23 cellular contexts compared by ENCODE assay signal in genomic region chr4:81988178-81988577, GRCh38.
DNase-seq lines count a peak whose midpoint lies in the region; ATAC-seq, FAIRE-seq and TF ChIP-seq lines count a peak whose summit lies in the region.
"Had no signal": no experiment of that assay in that cellular context is flagged by ENCODE, and none has a peak within 500 bp of the region (broad histone marks: within the 10 kb centered on the region; RNA-seq: fewer than 3 reads in every experiment).

No MANE protein-coding gene starts in this region.

- intact Hi-C loops in Caco-2 (cut with micrococcal nuclease; ENCODE audit: unreplicated experiment) = loop anchor here (2.0 to 5.0 kb wide), 2 partner anchors 36 to 55 kb away; no protein-coding TSS in a partner anchor

- WGBS in upper lobe of left lung, 2 donors = 94% methylated on average over 4 of the region's 4 CpGs

- H3K36me3 ChIP-seq in Caco-2 (ENCODE audit: control insufficient read depth, insufficient read depth, low read length) (no peaks in the 10 kb centered on the region), bronchial epithelial cell (ENCODE audit: control insufficient read depth, insufficient read depth, low read length) (no peaks in the 10 kb centered on the region), upper lobe of left lung (no peaks in the 10 kb centered on the region)
- H3K36me3 ChIP-seq: BLaER1 treated with 17β-estradiol and CSF1 and Interleukin-3, amounts not matched to agents 10 nM and 100 nM had no signal

- H3K27ac Mint-ChIP-seq in Caco-2 (ENCODE audit: unreplicated experiment) = peak overlapping the region; percentile 17
- H3K27ac Mint-ChIP-seq: B cell; CD4-positive, alpha-beta T cell; CD8-positive, alpha-beta T cell had no signal

- H3K27me3 ChIP-seq in Caco-2 (replicated peaks; ENCODE audit: control insufficient read depth, insufficient read depth, low read length) (no peaks in the 10 kb centered on the region), bronchial epithelial cell (ENCODE audit: control insufficient read depth, insufficient read depth, low read length) (no peaks in the 10 kb centered on the region), upper lobe of left lung (no peaks in the 10 kb centered on the region)
- H3K27me3 ChIP-seq: BLaER1 treated with 17β-estradiol and CSF1 and Interleukin-3, amounts not matched to agents 10 nM and 100 nM had no signal

- no peak for TF ChIP-seq POLR2A in upper lobe of left lung (IDR thresholded peaks at IDR 0.05)

- no peak for TF ChIP-seq EP300 in upper lobe of left lung (IDR thresholded peaks at IDR 0.05)

- CTCF ChIA-PET in Caco-2 (lab: Charles Lee) = no interaction called here

- TF ChIP-seq CTCF in Caco-2 (IDR thresholded peaks at IDR 0.05; ENCODE audit: insufficient read depth in 1 of 2, low read depth in 1 of 2, low read length in 1 of 2, severe bottlenecking in 1 of 2, unreplicated experiment in 1 of 2) (no peak), bronchial epithelial cell (IDR thresholded peaks at IDR 0.05; ENCODE audit: insufficient read depth, low read length, severe bottlenecking) (no peak), upper lobe of left lung (IDR thresholded peaks at IDR 0.05) (no peak)

- H3K4me3 Mint-ChIP-seq in Caco-2 (ENCODE audit: unreplicated experiment) = no peak overlapping the region
- H3K4me3 Mint-ChIP-seq: B cell; CD4-positive, alpha-beta T cell; CD8-positive, alpha-beta T cell had no signal

- no TSS peak for BruUV-seq in Caco-2 (replicated peaks; lab: Mats Ljungman, UMichigan)

- H3K9me3 ChIP-seq in Caco-2 = no peaks in the 10 kb centered on the region
- no peaks in the 10 kb centered on the region for H3K9me3 ChIP-seq in upper lobe of left lung
- H3K9me3 ChIP-seq: A549; BLaER1 treated with 17β-estradiol and CSF1 and Interleukin-3, amounts not matched to agents 10 nM and 100 nM had no signal

- no peaks in the 10 kb centered on the region for H3K36me3 Mint-ChIP-seq in Caco-2 (ENCODE audit: insufficient read depth, unreplicated experiment)
- H3K36me3 Mint-ChIP-seq: CD8-positive, alpha-beta T cell had no signal

- peaks cover 21% of the 10 kb centered on the region for H3K4me1 Mint-ChIP-seq in Caco-2 (ENCODE audit: low read depth, unreplicated experiment)

- POLR2A ChIA-PET in Caco-2 (lab: Charles Lee) = interaction anchor here (1.8 kb wide), 1 partner anchor 36 kb away, joined by 5 read pairs; no protein-coding TSS in a partner anchor

- no peak overlapping the region for H3K27ac ChIP-seq in upper lobe of left lung
- H3K27ac ChIP-seq: 22Rv1; A549; BLaER1 treated with 17β-estradiol and CSF1 and Interleukin-3, amounts not matched to agents 10 nM and 100 nM; C4-2B had no signal

- peak; percentile 55 for FAIRE-seq in bronchial epithelial cell (lab: Jason Lieb, UNC)
- FAIRE-seq: A549, GM12878, GM12892, GM18507 had no signal

- ATAC-seq in upper lobe of left lung (ENCODE audit: low FRiP score in 2 of 2) = no peak
- ATAC-seq: A549; CD8-positive, alpha-beta T cell; GM12878 had no signal

- DNase-seq in Caco-2 = no peak
- DNase-seq in OCI-M1 (lab: John Stamatoyannopoulos, UW) = peak; percentile 3
- DNase-seq in bronchial epithelial cell (ENCODE audit: low read depth) = no peak
- DNase-seq in NCI-H1694 (lab: John Stamatoyannopoulos, UW) = no peak
- no peak for DNase-seq in upper lobe of left lung
- DNase-seq: AML-193; CD4-positive, alpha-beta T cell; CD8-positive, alpha-beta T cell; DMS 273 treated with DMSO at 0.1 percent for 48 hours; DMS153; DMS53; DMS79; DND-41; EL; GDM1 had no signal

- no peaks in the 10 kb centered on the region for H3K9me3 Mint-ChIP-seq in Caco-2 (ENCODE audit: unreplicated experiment)
- H3K9me3 Mint-ChIP-seq: CD4-positive, alpha-beta T cell; CD8-positive, alpha-beta T cell had no signal

- peaks cover 35% of the 10 kb centered on the region for H3K4me1 ChIP-seq in Caco-2
- H3K4me1 ChIP-seq in upper lobe of left lung = no peaks in the 10 kb centered on the region
- H3K4me1 ChIP-seq: A549 had no signal

- no peak overlapping the region for H3K4me3 ChIP-seq in Caco-2 (ENCODE audit: low read depth, low read length)
- no peak overlapping the region for H3K4me3 ChIP-seq in bronchial epithelial cell (ENCODE audit: low read depth, low read length)
- no peak overlapping the region for H3K4me3 ChIP-seq in upper lobe of left lung
- H3K4me3 ChIP-seq: A549; BLaER1 treated with 17β-estradiol and CSF1 and Interleukin-3, amounts not matched to agents 10 nM and 100 nM; GM12878 had no signal

- H3K27me3 Mint-ChIP-seq in Caco-2 (ENCODE audit: insufficient read depth, unreplicated experiment) = no peaks in the 10 kb centered on the region
